In the genomic region with DNA sequence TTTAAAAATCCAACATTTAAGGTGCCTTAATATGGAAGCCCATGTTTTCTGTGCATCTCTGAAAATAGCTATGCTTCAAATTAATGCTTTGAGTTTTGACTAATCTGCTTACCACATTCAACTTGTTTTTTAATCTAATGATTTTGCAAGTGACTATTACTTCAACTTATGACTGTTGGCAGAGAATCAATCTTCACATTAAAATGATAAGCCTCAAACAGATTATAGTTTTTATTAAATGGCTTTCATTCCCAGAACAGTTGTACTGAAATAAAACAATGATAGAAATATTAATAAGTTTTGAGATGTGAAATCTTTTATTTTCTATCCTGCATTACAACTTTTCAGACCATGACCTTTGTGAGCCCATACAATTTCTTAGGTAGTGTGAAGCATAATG, we compare ENCODE assay signal across 22 cellular contexts.
DNase-seq lines count a peak whose midpoint lies in the region; ATAC-seq and TF ChIP-seq lines count a peak whose summit lies in the region.
"Had no signal": no experiment of that assay in that cellular context is flagged by ENCODE, and none has a peak within 500 bp of the region (broad histone marks: within the 10 kb centered on the region; RNA-seq: fewer than 3 reads in every experiment).

No MANE protein-coding gene starts in this region.

- no peaks in the 10 kb centered on the region for H3K36me3 Mint-ChIP-seq in activated naive CD4-positive, alpha-beta T cell treated with anti-CD3 and anti-CD28 coated beads, Interleukin-2, amount 10 ng/mL, durations not matched to agents 7 days and 5 days
- H3K36me3 Mint-ChIP-seq in activated T-cell treated with anti-CD3 and anti-CD28 coated beads, Interleukin-2, amount 50 U/mL, for 4 hours (ENCODE audit: insufficient read depth) = no peaks in the 10 kb centered on the region
- H3K36me3 Mint-ChIP-seq: CD4-positive, CD25-positive, alpha-beta regulatory T cell; CD8-positive, alpha-beta T cell had no signal

- peaks cover 3% of the 10 kb centered on the region for H3K9me3 Mint-ChIP-seq in activated naive CD4-positive, alpha-beta T cell treated with anti-CD3 and anti-CD28 coated beads, Interleukin-2, amount 10 ng/mL, durations not matched to agents 7 days and 5 days
- H3K9me3 Mint-ChIP-seq in activated T-cell treated with anti-CD3 and anti-CD28 coated beads, Interleukin-2, amount 50 U/mL, for 4 hours = peaks cover 8% of the 10 kb centered on the region

- H3F3A ChIP-seq in SK-N-SH (replicated peaks; ENCODE audit: insufficient read depth) = no peaks in the 10 kb centered on the region

- H3K4me3 ChIP-seq in SK-N-SH (ENCODE audit: low read depth in 2 of 2, low read length in 1 of 2) = no peak overlapping the region
- no peak overlapping the region for H3K4me3 ChIP-seq in ectodermal cell (ENCODE audit: insufficient read depth, low read depth, low read length)
- no peak overlapping the region for H3K4me3 ChIP-seq in neuron (ENCODE audit: low read length)
- H3K4me3 ChIP-seq: BLaER1, GM12878, GM23248 had no signal

- no peaks in the 10 kb centered on the region for H3K27me3 Mint-ChIP-seq in activated naive CD4-positive, alpha-beta T cell treated with anti-CD3 and anti-CD28 coated beads, Interleukin-2, amount 10 ng/mL, durations not matched to agents 7 days and 5 days
- no peaks in the 10 kb centered on the region for H3K27me3 Mint-ChIP-seq in activated T-cell treated with anti-CD3 and anti-CD28 coated beads, Interleukin-2, amount 50 U/mL, for 4 hours (ENCODE audit: low read depth)
- H3K27me3 Mint-ChIP-seq: B cell; CD4-positive, CD25-positive, alpha-beta regulatory T cell had no signal

- no peaks in the 10 kb centered on the region for H4K20me1 ChIP-seq in SK-N-SH (ENCODE audit: insufficient read depth)
- H4K20me1 ChIP-seq: BLaER1 had no signal

- no peaks in the 10 kb centered on the region for H3K27me3 ChIP-seq in SK-N-SH (ENCODE audit: insufficient read depth)
- H3K27me3 ChIP-seq in ectodermal cell (ENCODE audit: control insufficient read depth, insufficient read depth, low read length, poor library complexity, severe bottlenecking) = no peaks in the 10 kb centered on the region
- no peaks in the 10 kb centered on the region for H3K27me3 ChIP-seq in neuron (ENCODE audit: insufficient read depth, low read length)
- H3K27me3 ChIP-seq: BLaER1 had no signal

- H2AFZ ChIP-seq in SK-N-SH (ENCODE audit: low read depth) (no peak overlapping the region), neuron (ENCODE audit: low read depth, low read length) (peak overlapping the region; percentile 11)
- H2AFZ ChIP-seq: GM23248 had no signal

- no peaks in the 10 kb centered on the region for H3K79me2 ChIP-seq in SK-N-SH (ENCODE audit: insufficient read depth)

- DNase-seq in SK-N-SH (no peak), NCI-H146 (lab: John Stamatoyannopoulos, UW) (no peak), ureter (ENCODE audit: low spot score) (no peak)
- no peak for DNase-seq in activated naive CD4-positive, alpha-beta T cell treated with anti-CD3 and anti-CD28 coated beads, Interleukin-2, amount 10 ng/mL, durations not matched to agents 7 days and 5 days
- DNase-seq in activated T-cell treated with anti-CD3 and anti-CD28 coated beads, Interleukin-2, amount 50 U/mL, for 4 hours = no peak
- DNase-seq: Caco-2; CD4-positive, CD25-positive, alpha-beta regulatory T cell; CD8-positive, alpha-beta T cell; DMS 273 treated with DMSO at 0.1 percent for 48 hours; DMS79; EL; GDM1; GM23248; HCEC 1CT had no signal

- POLR2A ChIA-PET in SK-N-SH (lab: Yijun Ruan, JAX) = no interaction called here

- TF ChIP-seq CTCF in SK-N-SH (IDR thresholded peaks at IDR 0.05) = no peak

- H3K36me3 ChIP-seq in SK-N-SH (replicated peaks in 1 of 2; ENCODE audit: control insufficient read depth in 1 of 2, insufficient read depth in 2 of 2, low read length in 1 of 2) (no peaks in the 10 kb centered on the region), ectodermal cell (ENCODE audit: control insufficient read depth, insufficient read depth, low read length) (no peaks in the 10 kb centered on the region), neuron (ENCODE audit: insufficient read depth, low read length) (no peaks in the 10 kb centered on the region)
- H3K36me3 ChIP-seq: BLaER1 had no signal

- no peak for TF ChIP-seq RAD21 in SK-N-SH (IDR thresholded peaks at IDR 0.05; ENCODE audit: low read length)

- no peak overlapping the region for H3K4me3 Mint-ChIP-seq in activated naive CD4-positive, alpha-beta T cell treated with anti-CD3 and anti-CD28 coated beads, Interleukin-2, amount 10 ng/mL, durations not matched to agents 7 days and 5 days
- no peak overlapping the region for H3K4me3 Mint-ChIP-seq in activated T-cell treated with anti-CD3 and anti-CD28 coated beads, Interleukin-2, amount 50 U/mL, for 4 hours
- H3K4me3 Mint-ChIP-seq: B cell; CD4-positive, CD25-positive, alpha-beta regulatory T cell; CD8-positive, alpha-beta T cell had no signal

- no peak overlapping the region for H3K9ac ChIP-seq in SK-N-SH
- H3K9ac ChIP-seq: BLaER1, GM23248 had no signal

- ATAC-seq in SK-N-SH treated with all-trans-retinoic acid at 6 μM for 48 hours = no peak
- ATAC-seq in activated T-cell treated with anti-CD3 and anti-CD28 coated beads, Interleukin-2, amount 50 U/mL, for 4 hours = no peak
- ATAC-seq: CD8-positive, alpha-beta T cell; GM12878 had no signal

- CTCF ChIA-PET in SK-N-SH (lab: Yijun Ruan, JAX) = interaction anchor here (1.1 kb wide), 1 partner anchor 15 kb away, joined by 3 read pairs; no protein-coding TSS in a partner anchor
- CTCF ChIA-PET in activated naive CD4-positive, alpha-beta T cell treated with anti-CD3 and anti-CD28 coated beads, Interleukin-2, amount 10 ng/mL, durations not matched to agents 7 days and 5 days (lab: Charles Lee) = no interaction called here

- no peak overlapping the region for H3K4me2 ChIP-seq in SK-N-SH
- H3K4me2 ChIP-seq: BLaER1 had no signal

- H3K4me1 ChIP-seq in SK-N-SH (ENCODE audit: control insufficient read depth in 1 of 2, insufficient read depth in 2 of 2, low read depth in 1 of 2, low read length in 1 of 2) (no peaks in the 10 kb centered on the region; a peak in 1 of 4 replicates), ectodermal cell (ENCODE audit: control insufficient read depth, insufficient read depth, low read length) (no peaks in the 10 kb centered on the region), neuron (ENCODE audit: insufficient read depth, low read length) (no peaks in the 10 kb centered on the region)
- H3K4me1 ChIP-seq: BLaER1, Caco-2 had no signal

- H3K27ac Mint-ChIP-seq in activated naive CD4-positive, alpha-beta T cell treated with anti-CD3 and anti-CD28 coated beads, Interleukin-2, amount 10 ng/mL, durations not matched to agents 7 days and 5 days = no peak overlapping the region
- H3K27ac Mint-ChIP-seq: B cell; CD8-positive, alpha-beta T cell had no signal

- no peak overlapping the region for H3K27ac ChIP-seq in SK-N-SH (ENCODE audit: low read depth in 2 of 2, low read length in 1 of 2)
- peak overlapping the region; percentile 27 for H3K27ac ChIP-seq in ectodermal cell (ENCODE audit: insufficient read depth, low read depth, low read length, poor library complexity, severe bottlenecking)
- H3K27ac ChIP-seq: 22Rv1, BLaER1, C4-2B, GM23248 had no signal

- no peak for TF ChIP-seq EP300 in SK-N-SH (IDR thresholded peaks at IDR 0.05; ENCODE audit: borderline replicate concordance in 1 of 2, low read depth in 1 of 2, low read length in 1 of 2)

- H3K9me2 ChIP-seq in SK-N-SH = no peaks in the 10 kb centered on the region

- H3K4me1 Mint-ChIP-seq in activated naive CD4-positive, alpha-beta T cell treated with anti-CD3 and anti-CD28 coated beads, Interleukin-2, amount 10 ng/mL, durations not matched to agents 7 days and 5 days = no peaks in the 10 kb centered on the region
- no peaks in the 10 kb centered on the region for H3K4me1 Mint-ChIP-seq in activated T-cell treated with anti-CD3 and anti-CD28 coated beads, Interleukin-2, amount 50 U/mL, for 4 hours (ENCODE audit: low read depth)
- H3K4me1 Mint-ChIP-seq: B cell; CD4-positive, CD25-positive, alpha-beta regulatory T cell had no signal

- H3K9me3 ChIP-seq in SK-N-SH = no peaks in the 10 kb centered on the region
- no peaks in the 10 kb centered on the region for H3K9me3 ChIP-seq in ectodermal cell (ENCODE audit: control insufficient read depth, low read length)
- H3K9me3 ChIP-seq in neuron (ENCODE audit: low read length) = no peaks in the 10 kb centered on the region
- H3K9me3 ChIP-seq: BLaER1, Caco-2 had no signal

TF ChIP-seq in SK-N-SH treated with all-trans-retinoic acid at 6 μM for 48 hours, 23 proteins besides CTCF, POLR2A, EP300 and RAD21 (continues in another document):
- TF ChIP-seq, protein P1, sequence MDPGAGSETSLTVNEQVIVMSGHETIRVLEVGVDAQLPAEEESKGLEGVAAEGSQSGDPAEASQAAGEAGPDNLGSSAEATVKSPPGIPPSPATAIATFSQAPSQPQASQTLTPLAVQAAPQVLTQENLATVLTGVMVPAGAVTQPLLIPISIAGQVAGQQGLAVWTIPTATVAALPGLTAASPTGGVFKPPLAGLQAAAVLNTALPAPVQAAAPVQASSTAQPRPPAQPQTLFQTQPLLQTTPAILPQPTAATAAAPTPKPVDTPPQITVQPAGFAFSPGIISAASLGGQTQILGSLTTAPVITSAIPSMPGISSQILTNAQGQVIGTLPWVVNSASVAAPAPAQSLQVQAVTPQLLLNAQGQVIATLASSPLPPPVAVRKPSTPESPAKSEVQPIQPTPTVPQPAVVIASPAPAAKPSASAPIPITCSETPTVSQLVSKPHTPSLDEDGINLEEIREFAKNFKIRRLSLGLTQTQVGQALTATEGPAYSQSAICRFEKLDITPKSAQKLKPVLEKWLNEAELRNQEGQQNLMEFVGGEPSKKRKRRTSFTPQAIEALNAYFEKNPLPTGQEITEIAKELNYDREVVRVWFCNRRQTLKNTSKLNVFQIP (CRISPR knock-in tag; IDR thresholded peaks at IDR 0.05; ENCODE audit: borderline replicate concordance, low read depth) = no peak

TF ChIP-seq in SK-N-SH, 30 proteins besides CTCF, POLR2A, EP300 and RAD21 (continues in another document):
- TF ChIP-seq TAF1 (IDR thresholded peaks at IDR 0.05; ENCODE audit: borderline replicate concordance, low read depth, low read length) = no peak
- TF ChIP-seq, protein P2, sequence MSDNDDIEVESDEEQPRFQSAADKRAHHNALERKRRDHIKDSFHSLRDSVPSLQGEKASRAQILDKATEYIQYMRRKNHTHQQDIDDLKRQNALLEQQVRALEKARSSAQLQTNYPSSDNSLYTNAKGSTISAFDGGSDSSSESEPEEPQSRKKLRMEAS (IDR thresholded peaks at IDR 0.05; ENCODE audit: low read depth) = no peak
